ENCODE assay signal across 23 cellular contexts in genomic region chr12:56957229-56958052, GRCh38. TPM values are rescaled to one million over a fixed set of nuclear protein-coding genes. Genes with fewer than 3 reads are reported as not detected.
A peak's percentile ranks its signal among the peaks of the same experiment; 100 is the strongest.
DNase-seq lines count a peak whose midpoint lies in the region; ATAC-seq and TF ChIP-seq lines count a peak whose summit lies in the region.
"Had no signal": no experiment of that assay in that cellular context is flagged by ENCODE, and none has a peak within 500 bp of the region (broad histone marks: within the 10 kb centered on the region; RNA-seq: fewer than 3 reads in every experiment).

Gene RDH16 (minus strand): TSS chr12:56957608. CDS start chr12:56957462, 146 bp downstream.

- no peaks in the 10 kb centered on the region for H3K27me3 ChIP-seq in endodermal cell (ENCODE audit: control insufficient read depth, insufficient read depth, low read length, poor library complexity, severe bottlenecking)
- H3K27me3 ChIP-seq: body of pancreas, pancreas had no signal

- DNase-seq in AG08395 (ENCODE audit: low spot score) (peak; percentile 1), M059J (ENCODE audit: low read depth) (peak; percentile 50), endodermal cell (peak; percentile 36), mesothelial cell of epicardium (ENCODE audit: low spot score in 2 of 2, unreplicated experiment in 2 of 2) (no peak), omental fat pad (ENCODE audit: low spot score) (no peak)
- DNase-seq in activated naive CD8-positive, alpha-beta T cell treated with anti-CD3 and anti-CD28 coated beads for 36 hours: no peak
- no peak for DNase-seq in stimulated activated CD4-positive, alpha-beta T cell treated with anti-CD3 and anti-CD28 coated beads, Interleukin-2, amount 100 ng/mL, for 24 hours
- DNase-seq: activated CD4-positive, alpha-beta T cell treated with anti-CD3 and anti-CD28 coated beads, Interleukin-2, amount 10 ng/mL, durations not matched to agents 7 days and 5 days; body of pancreas; CD4-positive, alpha-beta T cell; DMS153; H7; hippocampal formation; kidney; mesenchymal stem cell; naive thymus-derived CD4-positive, alpha-beta T cell; NCI-H1436 treated with DMSO at 0.1 percent for 48 hours; NCI-H2171; pancreas had no signal

- no peak within 1 kb of the TSS for H3K27ac Mint-ChIP-seq in endodermal cell
- H3K27ac Mint-ChIP-seq in mesothelial cell of epicardium: peak within 1 kb of the TSS; percentile 63
- H3K27ac Mint-ChIP-seq in activated naive CD8-positive, alpha-beta T cell treated with anti-CD3 and anti-CD28 coated beads for 36 hours: no peak within 1 kb of the TSS
- H3K27ac Mint-ChIP-seq: activated CD4-positive, alpha-beta T cell treated with anti-CD3 and anti-CD28 coated beads, Interleukin-2, amount 10 ng/mL, durations not matched to agents 7 days and 5 days; CD4-positive, alpha-beta T cell; naive thymus-derived CD4-positive, alpha-beta T cell; stimulated activated effector memory CD8-positive, alpha-beta T cell treated with anti-CD3 and anti-CD28 coated beads, Interleukin-12 subunit alpha, Interleukin-12 subunit beta, amount 100 ng/mL, for 72 hours had no signal

- H3K4me3 ChIP-seq in endodermal cell (ENCODE audit: low read length): no peak within 1 kb of the TSS
- H3K4me3 ChIP-seq: body of pancreas, pancreas had no signal

- WGBS in endodermal cell (ENCODE audit: insufficient coverage in 1 of 2, insufficient read length in 1 of 2), 2 experiments: 86 to 89% methylated on average over 9 to 10 of the region's 10 CpGs

- H3K4me1 Mint-ChIP-seq in endodermal cell (no peaks in the 10 kb centered on the region), mesothelial cell of epicardium (peaks cover 16% of the 10 kb centered on the region)
- H3K4me1 Mint-ChIP-seq in activated naive CD8-positive, alpha-beta T cell treated with anti-CD3 and anti-CD28 coated beads for 36 hours: no peaks in the 10 kb centered on the region
- H3K4me1 Mint-ChIP-seq: activated CD4-positive, alpha-beta T cell treated with anti-CD3 and anti-CD28 coated beads, Interleukin-2, amount 10 ng/mL, durations not matched to agents 7 days and 5 days had no signal

- H3K9me3 ChIP-seq in endodermal cell (ENCODE audit: control insufficient read depth, low read length): peaks cover 8% of the 10 kb centered on the region
- H3K9me3 ChIP-seq: body of pancreas, pancreas had no signal

- no peaks in the 10 kb centered on the region for H3K36me3 ChIP-seq in endodermal cell (ENCODE audit: control insufficient read depth, insufficient read depth, low read length)
- H3K36me3 ChIP-seq: pancreas had no signal

- ATAC-seq in HG02870 (IDR thresholded peaks at IDR 0.05; ENCODE audit: unreplicated experiment) (no peak), omental fat pad (ENCODE audit: low FRiP score) (no peak)
- ATAC-seq: body of pancreas; naive thymus-derived CD4-positive, alpha-beta T cell; pancreas; sciatic nerve; stimulated activated effector memory CD8-positive, alpha-beta T cell treated with anti-CD3 and anti-CD28 coated beads, Interleukin-12 subunit alpha, Interleukin-12 subunit beta, amount 100 ng/mL, for 72 hours had no signal

- H3K27ac ChIP-seq in endodermal cell (ENCODE audit: low read depth, low read length): no peak within 1 kb of the TSS
- H3K27ac ChIP-seq: body of pancreas, pancreas had no signal

- H3K27me3 Mint-ChIP-seq in endodermal cell (ENCODE audit: insufficient read depth) (peaks cover 23% of the 10 kb centered on the region), mesothelial cell of epicardium (ENCODE audit: low read depth) (peaks cover 14% of the 10 kb centered on the region)
- no peaks in the 10 kb centered on the region for H3K27me3 Mint-ChIP-seq in activated naive CD8-positive, alpha-beta T cell treated with anti-CD3 and anti-CD28 coated beads for 36 hours
- H3K27me3 Mint-ChIP-seq: CD4-positive, alpha-beta T cell had no signal

- H3K9ac ChIP-seq in endodermal cell (ENCODE audit: extremely low read depth, low read length, poor library complexity, severe bottlenecking): no peak within 1 kb of the TSS

- H3K36me3 Mint-ChIP-seq in endodermal cell (ENCODE audit: low read depth) (peaks cover 2% of the 10 kb centered on the region), mesothelial cell of epicardium (no peaks in the 10 kb centered on the region)
- H3K36me3 Mint-ChIP-seq in activated naive CD8-positive, alpha-beta T cell treated with anti-CD3 and anti-CD28 coated beads for 36 hours: no peaks in the 10 kb centered on the region
- H3K36me3 Mint-ChIP-seq: stimulated activated effector memory CD8-positive, alpha-beta T cell treated with anti-CD3 and anti-CD28 coated beads, Interleukin-12 subunit alpha, Interleukin-12 subunit beta, amount 100 ng/mL, for 72 hours had no signal

- H3K9me3 Mint-ChIP-seq in endodermal cell (peaks cover 42% of the 10 kb centered on the region), mesothelial cell of epicardium (peaks cover 24% of the 10 kb centered on the region)
- H3K9me3 Mint-ChIP-seq in activated naive CD8-positive, alpha-beta T cell treated with anti-CD3 and anti-CD28 coated beads for 36 hours: peaks cover 4% of the 10 kb centered on the region
- H3K9me3 Mint-ChIP-seq: CD4-positive, alpha-beta T cell; stimulated activated effector memory CD8-positive, alpha-beta T cell treated with anti-CD3 and anti-CD28 coated beads, Interleukin-12 subunit alpha, Interleukin-12 subunit beta, amount 100 ng/mL, for 72 hours had no signal

- no peaks in the 10 kb centered on the region for H3K4me1 ChIP-seq in endodermal cell (ENCODE audit: control insufficient read depth, insufficient read depth, low read length)
- H3K4me1 ChIP-seq: body of pancreas, pancreas had no signal

- H3K4me3 Mint-ChIP-seq in endodermal cell (no peak within 1 kb of the TSS), mesothelial cell of epicardium (no peak within 1 kb of the TSS)
- H3K4me3 Mint-ChIP-seq in activated naive CD8-positive, alpha-beta T cell treated with anti-CD3 and anti-CD28 coated beads for 36 hours: no peak within 1 kb of the TSS
- H3K4me3 Mint-ChIP-seq: activated CD4-positive, alpha-beta T cell treated with anti-CD3 and anti-CD28 coated beads, Interleukin-2, amount 10 ng/mL, durations not matched to agents 7 days and 5 days; CD4-positive, alpha-beta T cell; naive thymus-derived CD4-positive, alpha-beta T cell; stimulated activated effector memory CD8-positive, alpha-beta T cell treated with anti-CD3 and anti-CD28 coated beads, Interleukin-12 subunit alpha, Interleukin-12 subunit beta, amount 100 ng/mL, for 72 hours had no signal

- TF ChIP-seq CTCF in endodermal cell (conservative IDR thresholded peaks at IDR 0.05) (no peak), mesothelial cell of epicardium (IDR thresholded peaks at IDR 0.05; ENCODE audit: unreplicated experiment) (no peak), omental fat pad (IDR thresholded peaks at IDR 0.05) (no peak)

RNA-seq across cellular contexts. Expression of gene RDH16, which starts in this region (rescaled TPM):
- total RNA-seq in M059J (2014; rRNA removed; shearing (Covaris generic)): not detected in 2 replicates
- total RNA-seq in endodermal cell (1 to 10 TPM; 1.1 to 3.0 TPM), mesothelial cell of epicardium (1.00 to 1.3 TPM (median 1.1 TPM) in 3 replicates), omental fat pad (under 1 TPM in 3 of 4 donors, not detected in 1; 0.36 to 0.56 (median 0.47) TPM)
- polyA plus RNA-seq in endodermal cell (2013, experiment 1 of 2): 0.53 TPM
- polyA plus RNA-seq in endodermal cell (2013, experiment 2 of 2): 0.54 TPM
- under 1 TPM; 0.10 to 0.12 TPM for total RNA-seq in activated naive CD8-positive, alpha-beta T cell treated with anti-CD3 and anti-CD28 coated beads for 36 hours
- total RNA-seq: LHCN-M2 had no signal

Comparison
In these comparisons a context has a peak if more than half of its experiments do, and no peak if none do; other contexts are left out.
1. Peak in DNase-seq in M059J; RNA of the gene not detected or under 1 TPM.
2. DNase-seq: peak in AG08395 (single experiment) and endodermal cell (single experiment); none in mesothelial cell of epicardium (0 of 2), activated naive CD8-positive, alpha-beta T cell treated with anti-CD3 and anti-CD28 coated beads for 36 hours (single experiment), stimulated activated CD4-positive, alpha-beta T cell treated with anti-CD3 and anti-CD28 coated beads, Interleukin-2, amount 100 ng/mL, for 24 hours (0 of 2) and omental fat pad (single experiment).